In the genomic region with DNA sequence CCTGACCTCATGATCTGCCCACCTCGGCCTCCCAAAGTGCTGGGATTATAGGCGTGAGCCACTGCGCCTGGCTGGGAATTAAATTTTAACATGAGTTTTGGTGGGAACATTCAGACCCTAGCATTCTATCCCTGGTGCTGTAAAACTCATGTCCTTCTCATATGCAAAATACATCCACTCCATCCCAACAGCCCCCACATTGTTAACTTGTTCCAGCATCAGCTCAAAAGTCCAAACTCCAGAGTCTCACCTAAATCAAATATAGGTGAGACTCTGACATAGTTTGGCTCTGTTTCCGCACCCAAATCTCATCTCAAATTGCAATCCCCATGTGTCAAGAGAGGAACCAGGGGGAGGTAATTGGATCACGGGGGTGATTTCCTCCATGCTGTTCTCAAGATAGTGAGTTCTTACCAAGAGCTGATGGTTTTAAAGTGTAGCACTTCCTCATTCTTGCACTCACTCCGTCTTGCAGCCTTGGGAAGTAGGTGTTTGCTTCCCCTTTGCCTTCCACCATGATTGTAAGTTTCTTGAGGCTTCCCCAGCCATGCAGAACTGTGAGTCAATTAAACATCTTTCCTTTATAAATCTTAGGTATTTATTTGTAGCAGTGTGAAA, we compare ENCODE assay signal across 16 cellular contexts.
DNase-seq lines count a peak whose midpoint lies in the region; ATAC-seq and TF ChIP-seq lines count a peak whose summit lies in the region.
"Had no signal": no experiment of that assay in that cellular context is flagged by ENCODE, and none has a peak within 500 bp of the region (broad histone marks: within the 10 kb centered on the region; RNA-seq: fewer than 3 reads in every experiment).

No MANE protein-coding gene starts in this region.

- no peaks in the 10 kb centered on the region for H3F3A ChIP-seq in SK-N-SH (replicated peaks; ENCODE audit: insufficient read depth)

- no peak for TF ChIP-seq RAD21 in SK-N-SH (IDR thresholded peaks at IDR 0.05; ENCODE audit: low read length)

- no peak for ATAC-seq in HG03354 (IDR thresholded peaks at IDR 0.05; ENCODE audit: poor library complexity, severe bottlenecking, unreplicated experiment)
- ATAC-seq: HCT116 had no signal

- TF ChIP-seq CTCF in CD14-positive monocyte (IDR thresholded peaks at IDR 0.05) (no peak), SK-N-SH (IDR thresholded peaks at IDR 0.05) (no peak)

- H3K9me3 ChIP-seq in HAP-1 (no peaks in the 10 kb centered on the region), SK-N-SH (no peaks in the 10 kb centered on the region)
- H3K9me3 ChIP-seq: thyroid gland had no signal

- H3K36me3 ChIP-seq in HAP-1 (replicated peaks) (no peaks in the 10 kb centered on the region), SK-N-SH (replicated peaks in 1 of 2; ENCODE audit: control insufficient read depth in 1 of 2, insufficient read depth in 2 of 2, low read length in 1 of 2) (no peaks in the 10 kb centered on the region)
- H3K36me3 ChIP-seq: thyroid gland had no signal

- H3K27me3 Mint-ChIP-seq in CD14-positive monocyte (ENCODE audit: low read depth in 3 of 3) = peaks cover 0 to 3% (median 0%) of the 10 kb centered on the region in 3 donors

- no peaks in the 10 kb centered on the region for H3K79me2 ChIP-seq in SK-N-SH (ENCODE audit: insufficient read depth)

- no peak overlapping the region for H3K4me2 ChIP-seq in SK-N-SH
- H3K4me2 ChIP-seq: smooth muscle cell had no signal

- H3K4me1 ChIP-seq in HAP-1 (peaks cover 31% of the 10 kb centered on the region), SK-N-SH (ENCODE audit: control insufficient read depth in 1 of 2, insufficient read depth in 2 of 2, low read depth in 1 of 2, low read length in 1 of 2) (no peaks in the 10 kb centered on the region)
- H3K4me1 ChIP-seq: thyroid gland had no signal

- no peak overlapping the region for H3K9ac ChIP-seq in SK-N-SH

- CTCF ChIA-PET in SK-N-SH (lab: Yijun Ruan, JAX) = no interaction called here

- H4K20me1 ChIP-seq in SK-N-SH (ENCODE audit: insufficient read depth) = no peaks in the 10 kb centered on the region

- peak overlapping the region; percentile 73 to 91 (median 83) for H3K27ac Mint-ChIP-seq in CD14-positive monocyte
- H3K27ac Mint-ChIP-seq: progenitor cell of endocrine pancreas had no signal

- H3K27ac ChIP-seq in SK-N-SH (ENCODE audit: low read depth in 2 of 2, low read length in 1 of 2) = no peak overlapping the region
- H3K27ac ChIP-seq: SK-N-MC, thyroid gland had no signal

- no peak for TF ChIP-seq EP300 in SK-N-SH (IDR thresholded peaks at IDR 0.05; ENCODE audit: borderline replicate concordance in 1 of 2, low read depth in 1 of 2, low read length in 1 of 2)

- H3K4me3 Mint-ChIP-seq in CD14-positive monocyte = peak overlapping the region in 1 of 2 donors; percentile 58

- H2AFZ ChIP-seq in SK-N-SH (ENCODE audit: low read depth) = no peak overlapping the region

- in situ Hi-C loops in HAP-1 (cut with MboI; ENCODE audit: low sequenced_read_pairs) = no loop called here

- H3K27me3 ChIP-seq in HAP-1 (ENCODE audit: low read depth) (no peaks in the 10 kb centered on the region), SK-N-SH (ENCODE audit: insufficient read depth) (no peaks in the 10 kb centered on the region)
- H3K27me3 ChIP-seq: thyroid gland had no signal

- POLR2A ChIA-PET in SK-N-SH (lab: Yijun Ruan, JAX) = no interaction called here

- no peaks in the 10 kb centered on the region for H3K36me3 Mint-ChIP-seq in CD14-positive monocyte

- peaks cover 31% of the 10 kb centered on the region for H3K4me1 Mint-ChIP-seq in CD14-positive monocyte

- intact Hi-C loops in CD14-positive monocyte (cut with micrococcal nuclease) = no loop called here

- no peak overlapping the region for H3K4me3 ChIP-seq in HAP-1
- H3K4me3 ChIP-seq in SK-N-SH (ENCODE audit: low read depth in 2 of 2, low read length in 1 of 2) = no peak overlapping the region
- H3K4me3 ChIP-seq: SK-N-MC, smooth muscle cell, thyroid gland had no signal

- WGBS in SK-N-SH (ENCODE audit: low lambda C conversion rate) = 53% methylated on average over 6 of the region's 6 CpGs

- no peaks in the 10 kb centered on the region for H3K9me2 ChIP-seq in SK-N-SH

- peaks cover 0 to 8% (median 0%) of the 10 kb centered on the region in 7 donors for H3K9me3 Mint-ChIP-seq in CD14-positive monocyte

- DNase-seq in CD14-positive monocyte (ENCODE audit: low spot score) (peak; percentile 68), HAP-1 (ENCODE audit: low spot score in 2 of 2) (peak; percentile 38 to 60), OCI-M1 (lab: John Stamatoyannopoulos, UW) (peak; percentile 56), kidney tubule cell (ENCODE audit: low spot score) (peak; percentile 45), SK-N-SH (no peak), NCI-H524 (lab: John Stamatoyannopoulos, UW) (no peak), middle frontal gyrus (ENCODE audit: extremely low spot score, low spot score) (no peak)
- DNase-seq: activated naive CD4-positive, alpha-beta T cell; foreskin fibroblast; NCI-H345; thyroid gland had no signal

TF ChIP-seq in SK-N-SH, 30 proteins besides CTCF, POLR2A, EP300 and RAD21 (continues in another document):
- no peak for TF ChIP-seq ELF1 (IDR thresholded peaks at IDR 0.05)
- no peak for TF ChIP-seq SMC3 (IDR thresholded peaks at IDR 0.05; ENCODE audit: low read depth, low read length)
- no peak for TF ChIP-seq TEAD4 (IDR thresholded peaks at IDR 0.05; ENCODE audit: borderline replicate concordance, insufficient read depth)
- TF ChIP-seq, protein P1, sequence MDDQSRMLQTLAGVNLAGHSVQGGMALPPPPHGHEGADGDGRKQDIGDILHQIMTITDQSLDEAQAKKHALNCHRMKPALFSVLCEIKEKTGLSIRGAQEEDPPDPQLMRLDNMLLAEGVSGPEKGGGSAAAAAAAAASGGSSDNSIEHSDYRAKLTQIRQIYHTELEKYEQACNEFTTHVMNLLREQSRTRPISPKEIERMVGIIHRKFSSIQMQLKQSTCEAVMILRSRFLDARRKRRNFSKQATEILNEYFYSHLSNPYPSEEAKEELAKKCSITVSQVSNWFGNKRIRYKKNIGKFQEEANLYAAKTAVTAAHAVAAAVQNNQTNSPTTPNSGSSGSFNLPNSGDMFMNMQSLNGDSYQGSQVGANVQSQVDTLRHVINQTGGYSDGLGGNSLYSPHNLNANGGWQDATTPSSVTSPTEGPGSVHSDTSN (IDR thresholded peaks at IDR 0.05) = no peak
- TF ChIP-seq, protein P2, sequence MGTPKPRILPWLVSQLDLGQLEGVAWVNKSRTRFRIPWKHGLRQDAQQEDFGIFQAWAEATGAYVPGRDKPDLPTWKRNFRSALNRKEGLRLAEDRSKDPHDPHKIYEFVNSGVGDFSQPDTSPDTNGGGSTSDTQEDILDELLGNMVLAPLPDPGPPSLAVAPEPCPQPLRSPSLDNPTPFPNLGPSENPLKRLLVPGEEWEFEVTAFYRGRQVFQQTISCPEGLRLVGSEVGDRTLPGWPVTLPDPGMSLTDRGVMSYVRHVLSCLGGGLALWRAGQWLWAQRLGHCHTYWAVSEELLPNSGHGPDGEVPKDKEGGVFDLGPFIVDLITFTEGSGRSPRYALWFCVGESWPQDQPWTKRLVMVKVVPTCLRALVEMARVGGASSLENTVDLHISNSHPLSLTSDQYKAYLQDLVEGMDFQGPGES (IDR thresholded peaks at IDR 0.05; ENCODE audit: low read depth, low read length) = no peak
- TF ChIP-seq TCF12 (IDR thresholded peaks at IDR 0.05) = no peak
- TF ChIP-seq JUND (IDR thresholded peaks at IDR 0.05) = no peak
- TF ChIP-seq, protein P3, sequence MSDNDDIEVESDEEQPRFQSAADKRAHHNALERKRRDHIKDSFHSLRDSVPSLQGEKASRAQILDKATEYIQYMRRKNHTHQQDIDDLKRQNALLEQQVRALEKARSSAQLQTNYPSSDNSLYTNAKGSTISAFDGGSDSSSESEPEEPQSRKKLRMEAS (IDR thresholded peaks at IDR 0.05; ENCODE audit: low read depth) = no peak
- TF ChIP-seq GATA2 (CRISPR knock-in tag; IDR thresholded peaks at IDR 0.05) = no peak
- TF ChIP-seq FOXJ3 (CRISPR knock-in tag; IDR thresholded peaks at IDR 0.05) = no peak
- TF ChIP-seq, protein P4, sequence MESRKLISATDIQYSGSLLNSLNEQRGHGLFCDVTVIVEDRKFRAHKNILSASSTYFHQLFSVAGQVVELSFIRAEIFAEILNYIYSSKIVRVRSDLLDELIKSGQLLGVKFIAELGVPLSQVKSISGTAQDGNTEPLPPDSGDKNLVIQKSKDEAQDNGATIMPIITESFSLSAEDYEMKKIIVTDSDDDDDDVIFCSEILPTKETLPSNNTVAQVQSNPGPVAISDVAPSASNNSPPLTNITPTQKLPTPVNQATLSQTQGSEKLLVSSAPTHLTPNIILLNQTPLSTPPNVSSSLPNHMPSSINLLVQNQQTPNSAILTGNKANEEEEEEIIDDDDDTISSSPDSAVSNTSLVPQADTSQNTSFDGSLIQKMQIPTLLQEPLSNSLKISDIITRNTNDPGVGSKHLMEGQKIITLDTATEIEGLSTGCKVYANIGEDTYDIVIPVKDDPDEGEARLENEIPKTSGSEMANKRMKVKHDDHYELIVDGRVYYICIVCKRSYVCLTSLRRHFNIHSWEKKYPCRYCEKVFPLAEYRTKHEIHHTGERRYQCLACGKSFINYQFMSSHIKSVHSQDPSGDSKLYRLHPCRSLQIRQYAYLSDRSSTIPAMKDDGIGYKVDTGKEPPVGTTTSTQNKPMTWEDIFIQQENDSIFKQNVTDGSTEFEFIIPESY (IDR thresholded peaks at IDR 0.05; ENCODE audit: borderline replicate concordance, low read depth) = no peak

Comparison
In these comparisons a context has a peak if more than half of its experiments do, and no peak if none do; other contexts are left out.
1. DNase-seq: peak in CD14-positive monocyte (single experiment), HAP-1 (2 of 2), OCI-M1 (single experiment) and kidney tubule cell (single experiment); none in SK-N-SH (single experiment), NCI-H524 (0 of 2) and middle frontal gyrus (single experiment).